ENCODE assay signal across 21 cellular contexts in genomic region chr7:151917791-151918311, GRCh38. TPM values are rescaled to one million over a fixed set of nuclear protein-coding genes. Genes with fewer than 3 reads are reported as not detected.
DNase-seq lines count a peak whose midpoint lies in the region; ATAC-seq, FAIRE-seq and TF ChIP-seq lines count a peak whose summit lies in the region.
"Had no signal": no experiment of that assay in that cellular context is flagged by ENCODE, and none has a peak within 500 bp of the region (broad histone marks: within the 10 kb centered on the region; RNA-seq: fewer than 3 reads in every experiment).

No MANE protein-coding gene starts in this region.

- no peaks in the 10 kb centered on the region for H3K4me1 ChIP-seq in naive thymus-derived CD4-positive, alpha-beta T cell (ENCODE audit: control insufficient read depth in 2 of 2, insufficient read depth in 2 of 2, low read length in 2 of 2)
- no peaks in the 10 kb centered on the region for H3K4me1 ChIP-seq in SK-N-SH (ENCODE audit: control insufficient read depth in 1 of 2, insufficient read depth in 2 of 2, low read depth in 1 of 2, low read length in 1 of 2)
- peaks cover 4 to 6% of the 10 kb centered on the region in 2 donors for H3K4me1 ChIP-seq in kidney (ENCODE audit: control insufficient read depth in 1 of 2, insufficient read depth in 1 of 2, low read depth in 1 of 2, low read length in 2 of 2)

- H3K4me3 ChIP-seq in NB4 (ENCODE audit: low read depth, low read length) (no peak overlapping the region), fibroblast of the aortic adventitia (ENCODE audit: low read depth, low read length) (no peak overlapping the region), SK-N-SH (ENCODE audit: low read depth in 2 of 2, low read length in 1 of 2) (no peak overlapping the region), kidney (ENCODE audit: low read length in 2 of 2) (no peak overlapping the region)
- H3K4me3 ChIP-seq in naive thymus-derived CD4-positive, alpha-beta T cell (ENCODE audit: low read length), result no peak overlapping the region

- H3K4me1 Mint-ChIP-seq in CD14-positive monocyte, result peaks cover 54% of the 10 kb centered on the region
- H3K4me1 Mint-ChIP-seq in naive thymus-derived CD4-positive, alpha-beta T cell, result peaks cover 0 to 2% (median 0%) of the 10 kb centered on the region in 7 donors
- no peaks in the 10 kb centered on the region for H3K4me1 Mint-ChIP-seq in CD4-positive, alpha-beta T cell (ENCODE audit: low read depth)
- H3K4me1 Mint-ChIP-seq: central memory CD8-positive, alpha-beta T cell; H9 had no signal

- TF ChIP-seq EP300 in SK-N-SH (IDR thresholded peaks at IDR 0.05; ENCODE audit: borderline replicate concordance in 1 of 2, low read depth in 1 of 2, low read length in 1 of 2), result no peak

- TF ChIP-seq RAD21 in SK-N-SH (IDR thresholded peaks at IDR 0.05; ENCODE audit: low read length), result no peak

- POLR2A ChIA-PET in naive thymus-derived CD4-positive, alpha-beta T cell (lab: Charles Lee), result no interaction called here
- POLR2A ChIA-PET in CD4-positive, alpha-beta T cell (lab: Charles Lee), result no interaction called here
- POLR2A ChIA-PET in SK-N-SH (lab: Yijun Ruan, JAX), result no interaction called here

- H3K79me2 ChIP-seq in SK-N-SH (ENCODE audit: insufficient read depth), result no peaks in the 10 kb centered on the region

- 43% methylated on average over 6 of the region's 6 CpGs for WGBS in SK-N-SH (ENCODE audit: low lambda C conversion rate)

- no peak for TF ChIP-seq POLR2A in NB4 (IDR thresholded peaks at IDR 0.05; ENCODE audit: extremely low read depth, insufficient read length)

- no peaks in the 10 kb centered on the region for H3K27me3 ChIP-seq in naive thymus-derived CD4-positive, alpha-beta T cell (ENCODE audit: control insufficient read depth in 2 of 2, insufficient read depth in 2 of 2, low read length in 2 of 2)
- H3K27me3 ChIP-seq in CD4-positive, alpha-beta T cell (ENCODE audit: control insufficient read depth, insufficient read depth, low read length), result no peaks in the 10 kb centered on the region
- H3K27me3 ChIP-seq in SK-N-SH (ENCODE audit: insufficient read depth), result peaks cover 31% of the 10 kb centered on the region

- H3K27ac Mint-ChIP-seq in CD14-positive monocyte, result peak overlapping the region; percentile 87 to 92 (median 89)
- no peak overlapping the region for H3K27ac Mint-ChIP-seq in naive thymus-derived CD4-positive, alpha-beta T cell
- no peak overlapping the region for H3K27ac Mint-ChIP-seq in CD4-positive, alpha-beta T cell
- H3K27ac Mint-ChIP-seq: H9 had no signal

- no peaks in the 10 kb centered on the region for H3K36me3 ChIP-seq in naive thymus-derived CD4-positive, alpha-beta T cell (ENCODE audit: control insufficient read depth in 2 of 3, insufficient read depth in 3 of 3, low read length in 3 of 3)
- H3K36me3 ChIP-seq in SK-N-SH (replicated peaks in 1 of 2; ENCODE audit: control insufficient read depth in 1 of 2, insufficient read depth in 2 of 2, low read length in 1 of 2), result no peaks in the 10 kb centered on the region
- H3K36me3 ChIP-seq in kidney (ENCODE audit: control insufficient read depth in 1 of 2, insufficient read depth in 2 of 2, low read length in 2 of 2), result no peaks in the 10 kb centered on the region

- peak overlapping the region; percentile 41 to 56 for H3K4me3 Mint-ChIP-seq in CD14-positive monocyte
- no peak overlapping the region for H3K4me3 Mint-ChIP-seq in naive thymus-derived CD4-positive, alpha-beta T cell
- H3K4me3 Mint-ChIP-seq in CD4-positive, alpha-beta T cell, result no peak overlapping the region
- H3K4me3 Mint-ChIP-seq: central memory CD8-positive, alpha-beta T cell; H9 had no signal

- peaks cover 14 to 22% (median 17%) of the 10 kb centered on the region in 7 donors for H3K9me3 Mint-ChIP-seq in CD14-positive monocyte
- peaks cover 2 to 23% (median 11%) of the 10 kb centered on the region in 11 donors for H3K9me3 Mint-ChIP-seq in naive thymus-derived CD4-positive, alpha-beta T cell
- peaks cover 7% of the 10 kb centered on the region for H3K9me3 Mint-ChIP-seq in CD4-positive, alpha-beta T cell
- H3K9me3 Mint-ChIP-seq: central memory CD8-positive, alpha-beta T cell had no signal

- intact Hi-C loops in CD14-positive monocyte (cut with micrococcal nuclease) (no loop called here), kidney (cut with DNase I) (no loop called here)
- intact Hi-C loops in naive thymus-derived CD4-positive, alpha-beta T cell (cut with micrococcal nuclease), result no loop called here
- intact Hi-C loops in CD4-positive, alpha-beta T cell (cut with DNase I, micrococcal nuclease), result no loop called here

- no peaks in the 10 kb centered on the region for H3K9me2 ChIP-seq in SK-N-SH

- H3K4me2 ChIP-seq in SK-N-SH, result no peak overlapping the region

- H3K9ac ChIP-seq in SK-N-SH (no peak overlapping the region), kidney (ENCODE audit: low read length in 2 of 2) (no peak overlapping the region)

- no peak for FAIRE-seq in kidney (lab: Jason Lieb, UNC)
- FAIRE-seq: G401.6, HTR-8/SVneo, TTC549 had no signal

- no peaks in the 10 kb centered on the region for H4K20me1 ChIP-seq in SK-N-SH (ENCODE audit: insufficient read depth)

- no peak overlapping the region for H3K27ac ChIP-seq in naive thymus-derived CD4-positive, alpha-beta T cell (ENCODE audit: low read depth, low read length)
- no peak overlapping the region for H3K27ac ChIP-seq in CD4-positive, alpha-beta T cell (ENCODE audit: low read depth, low read length)
- H3K27ac ChIP-seq in SK-N-SH (ENCODE audit: low read depth in 2 of 2, low read length in 1 of 2) (no peak overlapping the region), kidney (ENCODE audit: low read depth in 2 of 2, low read length in 2 of 2) (no peak overlapping the region)

- CTCF ChIA-PET in naive thymus-derived CD4-positive, alpha-beta T cell (lab: Charles Lee), result no interaction called here
- CTCF ChIA-PET in CD4-positive, alpha-beta T cell (lab: Charles Lee), result no interaction called here
- CTCF ChIA-PET in SK-N-SH (lab: Yijun Ruan, JAX), result interaction anchor here (1.3 kb wide), 1 partner anchor 16 kb away, joined by 3 read pairs; no protein-coding TSS in a partner anchor

- H3K9me3 ChIP-seq in naive thymus-derived CD4-positive, alpha-beta T cell (ENCODE audit: control insufficient read depth in 2 of 3, low read length in 3 of 3), result no peaks in the 10 kb centered on the region
- H3K9me3 ChIP-seq in CD4-positive, alpha-beta T cell (ENCODE audit: control insufficient read depth, low read length), result peaks cover 12% of the 10 kb centered on the region
- H3K9me3 ChIP-seq in SK-N-SH, result peaks cover 11% of the 10 kb centered on the region
- H3K9me3 ChIP-seq in kidney (ENCODE audit: control insufficient read depth in 1 of 2, low read length in 2 of 2), result peaks cover 0 to 10% of the 10 kb centered on the region in 2 donors

- H2AFZ ChIP-seq in SK-N-SH (ENCODE audit: low read depth), result no peak overlapping the region

- TF ChIP-seq CTCF in CD14-positive monocyte (IDR thresholded peaks at IDR 0.05) (no peak), NB4 (IDR thresholded peaks at IDR 0.05; ENCODE audit: low read depth, low read length) (no peak), fibroblast of the aortic adventitia (IDR thresholded peaks at IDR 0.05; ENCODE audit: insufficient read depth, low read length) (no peak), SK-N-SH (IDR thresholded peaks at IDR 0.05) (no peak), kidney (IDR thresholded peaks at IDR 0.05; ENCODE audit: borderline replicate concordance, extremely low read depth, insufficient read depth) (no peak)
- TF ChIP-seq CTCF in CD4-positive, alpha-beta T cell (IDR thresholded peaks at IDR 0.05), result no peak

- H3F3A ChIP-seq in SK-N-SH (replicated peaks; ENCODE audit: insufficient read depth), result no peaks in the 10 kb centered on the region

- DNase-seq in CD14-positive monocyte (ENCODE audit: low spot score), result no peak
- peak; percentile 74 for DNase-seq in NB4 (ENCODE audit: low read depth)
- DNase-seq in fibroblast of the aortic adventitia (ENCODE audit: low read depth), result peak; percentile 52
- no peak for DNase-seq in naive thymus-derived CD4-positive, alpha-beta T cell
- DNase-seq in CD4-positive, alpha-beta T cell, result no peak
- no peak for DNase-seq in DMS 273 (lab: John Stamatoyannopoulos, UW; ENCODE audit: unreplicated experiment)
- no peak for DNase-seq in SK-N-SH
- no peak for DNase-seq in kidney
- DNase-seq: Calu3; H9; midbrain; MM.1S; occipital lobe; stimulated activated naive CD4-positive, alpha-beta T cell treated with Interleukin-2 at 50 U/mL for 16 hours had no signal

- H3K36me3 Mint-ChIP-seq in CD14-positive monocyte, result peaks cover 2 to 7% of the 10 kb centered on the region in 2 donors
- peaks cover 0 to 7% (median 3%) of the 10 kb centered on the region in 5 donors for H3K36me3 Mint-ChIP-seq in naive thymus-derived CD4-positive, alpha-beta T cell
- no peaks in the 10 kb centered on the region for H3K36me3 Mint-ChIP-seq in CD4-positive, alpha-beta T cell (ENCODE audit: low read depth)

- peak; percentile 48 for ATAC-seq in naive thymus-derived CD4-positive, alpha-beta T cell
- no peak for ATAC-seq in CD4-positive, alpha-beta T cell (ENCODE audit: poor library complexity)

- peaks cover 2 to 9% (median 4%) of the 10 kb centered on the region in 3 donors for H3K27me3 Mint-ChIP-seq in CD14-positive monocyte (ENCODE audit: low read depth in 3 of 3)
- peaks cover 4 to 18% (median 7%) of the 10 kb centered on the region in 5 donors for H3K27me3 Mint-ChIP-seq in naive thymus-derived CD4-positive, alpha-beta T cell
- peaks cover 17% of the 10 kb centered on the region for H3K27me3 Mint-ChIP-seq in CD4-positive, alpha-beta T cell

TF ChIP-seq in SK-N-SH, 30 proteins besides CTCF, POLR2A, EP300 and RAD21 (continues in another document):
- TF ChIP-seq MEF2A (IDR thresholded peaks at IDR 0.05; ENCODE audit: borderline replicate concordance, low read depth), result no peak

RNA-seq across cellular contexts. Expression of gene GALNTL5, which starts 38.4 kb away (rescaled TPM):
- polyA plus RNA-seq in CD14-positive monocyte, result not detected
- not detected in 2 replicates for total RNA-seq in fibroblast of the aortic adventitia (ENCODE audit: low replicate concordance)
- not detected for total RNA-seq in naive thymus-derived CD4-positive, alpha-beta T cell
- not detected for polyA plus RNA-seq in naive thymus-derived CD4-positive, alpha-beta T cell
- total RNA-seq in CD4-positive, alpha-beta T cell, result not detected
- polyA plus RNA-seq in SK-N-SH (2012; rRNA removed), result not detected in 2 replicates
- not detected in 2 replicates for polyA plus RNA-seq in SK-N-SH (2012; cell fraction: cytosol; rRNA removed)
- not detected in 2 replicates for polyA plus RNA-seq in SK-N-SH (2012; cell fraction: nucleus; rRNA removed)
- total RNA-seq in kidney, result not detected
- polyA plus RNA-seq in kidney (ENCODE audit: insufficient read depth, low read depth, low replicate concordance), result not detected
- total RNA-seq: Calu3, glomerular endothelial cell, H9, occipital lobe, SK-MEL-5 had no signal
- polyA plus RNA-seq: adipose tissue had no signal

RNA-seq across cellular contexts. Expression of gene PRKAG2, which starts 40.9 kb away (rescaled TPM):
- polyA plus RNA-seq in CD14-positive monocyte (10 to 100 TPM; 29.2 to 30.9 TPM), SK-N-SH (2012; rRNA removed) (51.6 and 62.0 TPM in 2 replicates), kidney (ENCODE audit: insufficient read depth, low read depth, low replicate concordance) (40.9 TPM)
- total RNA-seq in fibroblast of the aortic adventitia (ENCODE audit: low replicate concordance) (9.6 and 10.0 TPM in 2 replicates), kidney (40.7 TPM)
- 10 to 100 TPM; 15.0 to 74.4 (median 66.1) TPM for total RNA-seq in naive thymus-derived CD4-positive, alpha-beta T cell
- 10 to 100 TPM; 25.5 to 35.6 TPM for polyA plus RNA-seq in naive thymus-derived CD4-positive, alpha-beta T cell
- total RNA-seq in CD4-positive, alpha-beta T cell, result 10 to 100 TPM; 39.3 to 42.3 TPM
- 62.5 and 87.1 TPM in 2 replicates for polyA plus RNA-seq in SK-N-SH (2012; cell fraction: cytosol; rRNA removed)
- 49.2 and 76.3 TPM in 2 replicates for polyA plus RNA-seq in SK-N-SH (2012; cell fraction: nucleus; rRNA removed)

Comparison
In these comparisons a context has a peak if more than half of its experiments do, and no peak if none do; other contexts are left out.
1. DNase-seq: peak in NB4 (single experiment) and fibroblast of the aortic adventitia (single experiment); none in CD14-positive monocyte (single experiment), naive thymus-derived CD4-positive, alpha-beta T cell (0 of 9), CD4-positive, alpha-beta T cell (0 of 10), DMS 273 (single experiment), SK-N-SH (single experiment) and kidney (single experiment).
2. H3K27ac Mint-ChIP-seq: peak in CD14-positive monocyte (7 of 7); none in naive thymus-derived CD4-positive, alpha-beta T cell (0 of 9) and CD4-positive, alpha-beta T cell (single experiment).
3. H3K4me3 Mint-ChIP-seq: peak in CD14-positive monocyte (2 of 2); none in naive thymus-derived CD4-positive, alpha-beta T cell (0 of 10) and CD4-positive, alpha-beta T cell (single experiment).